ENCODE assay signal across 1 cellular context in genomic region chr17:81034779-81035388, GRCh38.
TF ChIP-seq lines count a peak whose summit lies in the region.

Gene BAIAP2, plus strand, starts transcription at chr17:81035151. Its CDS starts 104 bp downstream, at chr17:81035255.

TF ChIP-seq in HepG2, 621 proteins besides CTCF, POLR2A, EP300 and RAD21 (continued from another document and continues in another):
- no peak for TF ChIP-seq SSRP1 (CRISPR knock-in tag; IDR thresholded peaks at IDR 0.05)
- TF ChIP-seq TBX2 (CRISPR knock-in tag; IDR thresholded peaks at IDR 0.05; ENCODE audit: borderline replicate concordance) = no peak
- TF ChIP-seq SOX6 (IDR thresholded peaks at IDR 0.05) = no peak
- peak; percentile 39; the same call in 1 of the 2 replicates for TF ChIP-seq SOX6 (CRISPR knock-in tag; IDR thresholded peaks at IDR 0.05)
- TF ChIP-seq ZNF329 (CRISPR knock-in tag; IDR thresholded peaks at IDR 0.05; ENCODE audit: low read depth) = 0 out of 2 replicates have a peak, but pooled peaks have one; percentile 68
- peak in 1 of 2 experiments; percentile 73; a peak in 1 of 4 replicates for TF ChIP-seq REST (IDR thresholded peaks at IDR 0.05; ENCODE audit: borderline replicate concordance in 1 of 2, low read depth in 1 of 2, low read length in 2 of 2)
- TF ChIP-seq ZMYM4 (CRISPR knock-in tag; IDR thresholded peaks at IDR 0.05) = peak; percentile 61; the same call in 1 of the 2 replicates
- TF ChIP-seq HNRNPLL (IDR thresholded peaks at IDR 0.05; ENCODE audit: low read depth, low read length, poor library complexity, severe bottlenecking) = peak; percentile 79
- peak; percentile 48 for TF ChIP-seq MED8 (CRISPR knock-in tag; IDR thresholded peaks at IDR 0.05; ENCODE audit: insufficient replicate concordance)
- TF ChIP-seq PHB2 (IDR thresholded peaks at IDR 0.05; ENCODE audit: partially characterized antibody) = no peak
- no peak for TF ChIP-seq HNF1A (IDR thresholded peaks at IDR 0.05; ENCODE audit: low read depth)
- TF ChIP-seq HNF1A (CRISPR knock-in tag; IDR thresholded peaks at IDR 0.05; ENCODE audit: borderline replicate concordance) = no peak; the same call in 1 of the 2 replicates
- no peak for TF ChIP-seq MAFF (IDR thresholded peaks at IDR 0.05; ENCODE audit: low read depth, low read length)
- TF ChIP-seq ZEB1 (IDR thresholded peaks at IDR 0.05; ENCODE audit: insufficient replicate concordance, low read depth) = no peak
- TF ChIP-seq DZIP1 (CRISPR knock-in tag; IDR thresholded peaks at IDR 0.05) = no peak
- no peak for TF ChIP-seq GMEB2 (CRISPR knock-in tag; IDR thresholded peaks at IDR 0.05; ENCODE audit: low read depth)
- TF ChIP-seq ZNF468 (CRISPR knock-in tag; IDR thresholded peaks at IDR 0.05) = no peak
- TF ChIP-seq HDAC6 (IDR thresholded peaks at IDR 0.05; ENCODE audit: low read depth, low read length) = no peak
- TF ChIP-seq ZNF253 (CRISPR knock-in tag; IDR thresholded peaks at IDR 0.05; ENCODE audit: borderline replicate concordance) = no peak
- no peak; the same call in 1 of the 2 replicates for TF ChIP-seq ZNF704 (CRISPR knock-in tag; IDR thresholded peaks at IDR 0.05; ENCODE audit: borderline replicate concordance)
- TF ChIP-seq NR2F2 (IDR thresholded peaks at IDR 0.05; ENCODE audit: borderline replicate concordance, low read depth) = no peak
- TF ChIP-seq ZNF672 (CRISPR knock-in tag; IDR thresholded peaks at IDR 0.05) = 0 out of 2 replicates have a peak, but pooled peaks have one; percentile 35
- 0 out of 2 replicates have a peak, but pooled peaks have one; percentile 8 for TF ChIP-seq ZNF639 (CRISPR knock-in tag; conservative IDR thresholded peaks at IDR 0.05)
- TF ChIP-seq XBP1 (CRISPR knock-in tag; IDR thresholded peaks at IDR 0.05) = no peak
- TF ChIP-seq EZH2 (conservative IDR thresholded peaks at IDR 0.05; ENCODE audit: low read depth, low read length) = no peak
- peak; percentile 68; the same call in 1 of the 2 replicates for TF ChIP-seq ZNF564 (CRISPR knock-in tag; IDR thresholded peaks at IDR 0.05)
- no peak for TF ChIP-seq HNF4G (IDR thresholded peaks at IDR 0.05; ENCODE audit: borderline replicate concordance, low read depth, low read length)
- no peak for TF ChIP-seq HNF4G (CRISPR knock-in tag; IDR thresholded peaks at IDR 0.05; ENCODE audit: borderline replicate concordance, low read depth)
- TF ChIP-seq ARHGAP35 (CRISPR knock-in tag; IDR thresholded peaks at IDR 0.05; ENCODE audit: borderline replicate concordance) = peak; percentile 47; the same call in 1 of the 2 replicates
- TF ChIP-seq RXRA (CRISPR knock-in tag; IDR thresholded peaks at IDR 0.05) = peak; percentile 55; the same call in 1 of the 2 replicates
- TF ChIP-seq THRA (CRISPR knock-in tag; IDR thresholded peaks at IDR 0.05; ENCODE audit: borderline replicate concordance) = peak; percentile 72
- no peak for TF ChIP-seq ZNF354B (CRISPR knock-in tag; IDR thresholded peaks at IDR 0.05)
- TF ChIP-seq CEBPB (IDR thresholded peaks at IDR 0.05; ENCODE audit: borderline replicate concordance, low read depth, low read length) = no peak
- TF ChIP-seq ETS1 (CRISPR knock-in tag; IDR thresholded peaks at IDR 0.05) = no peak
- peak; percentile 83 for TF ChIP-seq ZNF883 (CRISPR knock-in tag; IDR thresholded peaks at IDR 0.05; ENCODE audit: not compliant biosample characterization)
- TF ChIP-seq ESRRA (CRISPR knock-in tag; IDR thresholded peaks at IDR 0.05; ENCODE audit: low read depth) = 0 out of 2 replicates have a peak, but pooled peaks have one; percentile 23
- TF ChIP-seq ZNF335 (CRISPR knock-in tag; IDR thresholded peaks at IDR 0.05) = no peak
- TF ChIP-seq ZKSCAN8 (CRISPR knock-in tag; IDR thresholded peaks at IDR 0.05; ENCODE audit: borderline replicate concordance) = no peak
- TF ChIP-seq TERF1 (CRISPR knock-in tag; IDR thresholded peaks at IDR 0.05) = no peak
- peak; percentile 75; the same call in 1 of the 2 replicates for TF ChIP-seq MXD3 (CRISPR knock-in tag; IDR thresholded peaks at IDR 0.05)
- 0 out of 2 replicates have a peak, but pooled peaks have one; percentile 43 for TF ChIP-seq HDAC2 (CRISPR knock-in tag; IDR thresholded peaks at IDR 0.05)
- TF ChIP-seq PAF1 (CRISPR knock-in tag; IDR thresholded peaks at IDR 0.05) = no peak
- peak; percentile 55 for TF ChIP-seq THAP11 (CRISPR knock-in tag; IDR thresholded peaks at IDR 0.05)
- no peak for TF ChIP-seq NR2C2 (CRISPR knock-in tag; IDR thresholded peaks at IDR 0.05; ENCODE audit: borderline replicate concordance)
